In the genomic region with DNA sequence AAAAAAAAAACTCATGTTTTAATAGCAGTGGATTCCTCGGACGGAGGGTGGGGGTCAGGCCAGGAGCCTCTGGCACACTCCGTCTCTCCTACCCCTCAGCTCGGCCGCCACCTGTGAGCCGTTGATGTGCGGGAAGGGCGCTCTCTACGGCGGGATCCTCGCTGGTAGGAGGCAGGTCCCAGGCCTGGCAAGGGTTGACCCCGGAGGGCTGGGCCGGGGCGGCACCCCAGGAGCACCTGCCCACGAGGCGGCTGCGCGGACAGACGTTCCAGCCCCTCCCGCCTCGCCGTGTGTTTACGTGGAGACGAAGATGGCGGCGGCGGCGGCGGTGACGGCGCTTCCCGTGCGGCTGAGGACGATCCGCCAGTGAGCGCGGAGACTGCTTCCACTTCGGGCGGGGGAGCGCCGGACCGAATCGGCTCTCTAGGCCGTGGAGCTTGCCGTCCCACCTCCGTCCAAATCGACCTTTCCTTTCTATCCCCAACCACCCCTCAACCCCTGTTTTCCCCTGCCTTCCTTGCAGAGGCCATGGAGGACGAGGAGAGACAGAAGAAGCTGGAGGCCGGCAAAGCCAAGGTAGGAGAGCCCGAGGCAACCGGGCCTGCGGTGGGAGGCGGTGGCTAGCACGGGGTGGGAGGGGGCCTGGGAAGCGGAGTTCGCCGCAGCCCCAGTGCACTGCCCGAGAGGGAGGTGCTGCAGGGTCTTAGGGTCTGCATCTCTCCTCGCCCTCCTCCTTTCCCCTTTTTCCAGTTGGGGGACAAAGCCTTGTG, we compare ENCODE assay signal across 1 cellular context.
TF ChIP-seq lines count a peak whose summit lies in the region.

A gene (plus strand): TSS at position 291 of the 770 bp plus-strand sequence. CDS start 238 bp downstream, at position 529.

TF ChIP-seq in A549, 52 proteins besides CTCF, POLR2A, EP300 and RAD21 (continued from another document):
- TF ChIP-seq, protein P1, sequence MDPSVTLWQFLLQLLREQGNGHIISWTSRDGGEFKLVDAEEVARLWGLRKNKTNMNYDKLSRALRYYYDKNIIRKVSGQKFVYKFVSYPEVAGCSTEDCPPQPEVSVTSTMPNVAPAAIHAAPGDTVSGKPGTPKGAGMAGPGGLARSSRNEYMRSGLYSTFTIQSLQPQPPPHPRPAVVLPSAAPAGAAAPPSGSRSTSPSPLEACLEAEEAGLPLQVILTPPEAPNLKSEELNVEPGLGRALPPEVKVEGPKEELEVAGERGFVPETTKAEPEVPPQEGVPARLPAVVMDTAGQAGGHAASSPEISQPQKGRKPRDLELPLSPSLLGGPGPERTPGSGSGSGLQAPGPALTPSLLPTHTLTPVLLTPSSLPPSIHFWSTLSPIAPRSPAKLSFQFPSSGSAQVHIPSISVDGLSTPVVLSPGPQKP (IDR thresholded peaks at IDR 0.05; ENCODE audit: low read depth, low read length): no peak
- TF ChIP-seq, protein P2, sequence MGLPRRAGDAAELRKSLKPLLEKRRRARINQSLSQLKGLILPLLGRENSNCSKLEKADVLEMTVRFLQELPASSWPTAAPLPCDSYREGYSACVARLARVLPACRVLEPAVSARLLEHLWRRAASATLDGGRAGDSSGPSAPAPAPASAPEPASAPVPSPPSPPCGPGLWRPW (IDR thresholded peaks at IDR 0.05): no peak
- no peak for TF ChIP-seq HEYL (CRISPR knock-in tag; IDR thresholded peaks at IDR 0.05)
- TF ChIP-seq, protein P3, sequence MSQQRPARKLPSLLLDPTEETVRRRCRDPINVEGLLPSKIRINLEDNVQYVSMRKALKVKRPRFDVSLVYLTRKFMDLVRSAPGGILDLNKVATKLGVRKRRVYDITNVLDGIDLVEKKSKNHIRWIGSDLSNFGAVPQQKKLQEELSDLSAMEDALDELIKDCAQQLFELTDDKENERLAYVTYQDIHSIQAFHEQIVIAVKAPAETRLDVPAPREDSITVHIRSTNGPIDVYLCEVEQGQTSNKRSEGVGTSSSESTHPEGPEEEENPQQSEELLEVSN (IDR thresholded peaks at IDR 0.05; ENCODE audit: borderline replicate concordance, low read depth): peak; percentile 71; the same call in 1 of the 2 replicates
- TF ChIP-seq RNF2 (IDR thresholded peaks at IDR 0.05; ENCODE audit: borderline replicate concordance, low read depth): no peak
- TF ChIP-seq NPAS2 (CRISPR knock-in tag; IDR thresholded peaks at IDR 0.05; ENCODE audit: borderline replicate concordance): no peak
- no peak for TF ChIP-seq BHLHE40 (IDR thresholded peaks at IDR 0.05; ENCODE audit: low read depth, low read length)
- peak; percentile 77 for TF ChIP-seq MYC (IDR thresholded peaks at IDR 0.05; ENCODE audit: borderline replicate concordance, low read length)
- TF ChIP-seq POLR2AphosphoS2 (conservative IDR thresholded peaks at IDR 0.05; ENCODE audit: low read length): no peak
- TF ChIP-seq, protein P4, sequence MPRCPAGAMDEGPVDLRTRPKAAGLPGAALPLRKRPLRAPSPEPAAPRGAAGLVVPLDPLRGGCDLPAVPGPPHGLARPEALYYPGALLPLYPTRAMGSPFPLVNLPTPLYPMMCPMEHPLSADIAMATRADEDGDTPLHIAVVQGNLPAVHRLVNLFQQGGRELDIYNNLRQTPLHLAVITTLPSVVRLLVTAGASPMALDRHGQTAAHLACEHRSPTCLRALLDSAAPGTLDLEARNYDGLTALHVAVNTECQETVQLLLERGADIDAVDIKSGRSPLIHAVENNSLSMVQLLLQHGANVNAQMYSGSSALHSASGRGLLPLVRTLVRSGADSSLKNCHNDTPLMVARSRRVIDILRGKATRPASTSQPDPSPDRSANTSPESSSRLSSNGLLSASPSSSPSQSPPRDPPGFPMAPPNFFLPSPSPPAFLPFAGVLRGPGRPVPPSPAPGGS (IDR thresholded peaks at IDR 0.05): peak; percentile 67; the same call in 1 of the 3 replicates
- TF ChIP-seq ZSCAN20 (CRISPR knock-in tag; IDR thresholded peaks at IDR 0.05): no peak
- no peak for TF ChIP-seq SMC3 (IDR thresholded peaks at IDR 0.05)
- TF ChIP-seq, protein P5, sequence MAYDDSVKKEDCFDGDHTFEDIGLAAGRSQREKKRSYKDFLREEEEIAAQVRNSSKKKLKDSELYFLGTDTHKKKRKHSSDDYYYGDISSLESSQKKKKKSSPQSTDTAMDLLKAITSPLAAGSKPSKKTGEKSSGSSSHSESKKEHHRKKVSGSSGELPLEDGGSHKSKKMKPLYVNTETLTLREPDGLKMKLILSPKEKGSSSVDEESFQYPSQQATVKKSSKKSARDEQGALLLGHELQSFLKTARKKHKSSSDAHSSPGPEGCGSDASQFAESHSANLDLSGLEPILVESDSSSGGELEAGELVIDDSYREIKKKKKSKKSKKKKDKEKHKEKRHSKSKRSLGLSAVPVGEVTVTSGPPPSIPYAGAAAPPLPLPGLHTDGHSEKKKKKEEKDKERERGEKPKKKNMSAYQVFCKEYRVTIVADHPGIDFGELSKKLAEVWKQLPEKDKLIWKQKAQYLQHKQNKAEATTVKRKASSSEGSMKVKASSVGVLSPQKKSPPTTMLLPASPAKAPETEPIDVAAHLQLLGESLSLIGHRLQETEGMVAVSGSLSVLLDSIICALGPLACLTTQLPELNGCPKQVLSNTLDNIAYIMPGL (CRISPR knock-in tag; IDR thresholded peaks at IDR 0.05; ENCODE audit: borderline replicate concordance): no peak
- TF ChIP-seq KDM1A (IDR thresholded peaks at IDR 0.05; ENCODE audit: low read depth): no peak
- no peak for TF ChIP-seq FOSL2 (IDR thresholded peaks at IDR 0.05)
- TF ChIP-seq FOSL2 (CRISPR knock-in tag; IDR thresholded peaks at IDR 0.05): no peak
- no peak for TF ChIP-seq TFCP2L1 (CRISPR knock-in tag; IDR thresholded peaks at IDR 0.05)
- TF ChIP-seq EHMT2 (IDR thresholded peaks at IDR 0.05; ENCODE audit: low read depth): no peak
- TF ChIP-seq RARB (CRISPR knock-in tag; IDR thresholded peaks at IDR 0.05): no peak
TF ChIP-seq in A549: peak in this region for 8.
